In genomic region chr19:6218497-6219146, GRCh38 we compare ENCODE assay signal across 8 cellular contexts.
A peak's percentile ranks its signal among the peaks of the same experiment; 100 is the strongest.
DNase-seq lines count a peak whose midpoint lies in the region; ATAC-seq and TF ChIP-seq lines count a peak whose summit lies in the region.

No MANE protein-coding gene starts in this region.

- no peaks in the 10 kb centered on the region for H4K20me1 ChIP-seq in neural cell (ENCODE audit: insufficient read depth)

- WGBS in stomach, 5 donors = 29 to 55% (median 41%) methylated on average over 7 to 17 of the region's 17 CpGs

- H3K4me1 ChIP-seq in Peyer's patch (peaks cover 0 to 42% (median 2%) of the 10 kb centered on the region in 4 donors), stomach (peaks cover 42 to 73% (median 66%) of the 10 kb centered on the region in 4 donors)

- H3K27ac ChIP-seq in Peyer's patch = no peak overlapping the region
- H3K27ac ChIP-seq in neural cell (ENCODE audit: low read length) = peak overlapping the region; percentile 96
- H3K27ac ChIP-seq in stomach = peak overlapping the region in 2 of 5 donors; percentile 21

- intact Hi-C loops in stomach (cut with DNase I; ENCODE audit: low total_unique reads) = loop anchor here (5.0 kb wide), 1 partner anchor 79 kb away; no protein-coding TSS in a partner anchor

- no peak overlapping the region for H2AFZ ChIP-seq in neural cell (ENCODE audit: low read depth, low read length)

- H3K9ac ChIP-seq in neural cell (ENCODE audit: low read length) = peak overlapping the region; percentile 89

- TF ChIP-seq POLR2A in Peyer's patch (IDR thresholded peaks at IDR 0.05) (no peak), stomach (IDR thresholded peaks at IDR 0.05) (no peak)

- no peak overlapping the region for H3K4me2 ChIP-seq in neural cell (ENCODE audit: low read length)

- peak; percentile 32 for DNase-seq in Caki2 (ENCODE audit: low read depth)
- DNase-seq in Peyer's patch = peak; percentile 81 to 92 (median 88)
- peak; percentile 93 to 97 for DNase-seq in activated T-cell treated with anti-CD3 and anti-CD28 coated beads, Interleukin-2, amount 50 U/mL, for 48 hours
- peak; percentile 82 for DNase-seq in fibroblast of mammary gland (ENCODE audit: low read depth)
- DNase-seq in stomach = peak; percentile 91

- H3K9me3 ChIP-seq in Peyer's patch (no peaks in the 10 kb centered on the region), neural cell (ENCODE audit: low read length) (no peaks in the 10 kb centered on the region), stomach (no peaks in the 10 kb centered on the region)

- peak; percentile 67 for TF ChIP-seq RAD21 in neural cell (conservative IDR thresholded peaks at IDR 0.05)

- in situ Hi-C loops in Caki2 (cut with HindIII; ENCODE audit: low pct_unique_long_range_greater_than_20kb, low sequenced_read_pairs) = no loop called here

- H3K27me3 ChIP-seq in Peyer's patch (no peaks in the 10 kb centered on the region), neural cell (ENCODE audit: insufficient read depth, low read depth, low read length) (no peaks in the 10 kb centered on the region), stomach (no peaks in the 10 kb centered on the region)

- H3F3A ChIP-seq in neural cell (ENCODE audit: insufficient read depth, low read length, poor library complexity, severe bottlenecking) = no peaks in the 10 kb centered on the region

- TF ChIP-seq CTCF in Peyer's patch (IDR thresholded peaks at IDR 0.05) (peak; percentile 89 to 97 (median 92)), fibroblast of mammary gland (conservative IDR thresholded peaks at IDR 0.05; ENCODE audit: control insufficient read depth, insufficient read depth, low read depth, low read length) (peak; percentile 88), neural cell (IDR thresholded peaks at IDR 0.05; ENCODE audit: poor library complexity, severe bottlenecking) (peak; percentile 78), stomach (IDR thresholded peaks at IDR 0.05) (peak in 6 of 7 experiments; percentile 81 to 99 (median 98))

- H3K36me3 ChIP-seq in Peyer's patch = peaks cover 0 to 31% (median 0%) of the 10 kb centered on the region in 3 donors
- H3K36me3 ChIP-seq in neural cell (ENCODE audit: insufficient read depth, low read length) = no peaks in the 10 kb centered on the region
- H3K36me3 ChIP-seq in stomach = peaks cover 21 to 71% (median 66%) of the 10 kb centered on the region in 4 donors

- H3K9me2 ChIP-seq in neural cell (ENCODE audit: insufficient read depth, low read length) = no peaks in the 10 kb centered on the region

- ATAC-seq in HG03442 (IDR thresholded peaks at IDR 0.05; ENCODE audit: unreplicated experiment) (peak; percentile 57), HG03039 (IDR thresholded peaks at IDR 0.05; ENCODE audit: unreplicated experiment) (no peak)

- H3K4me3 ChIP-seq in Peyer's patch (no peak overlapping the region), fibroblast of mammary gland (ENCODE audit: control insufficient read depth, low read depth, low read length) (no peak overlapping the region), neural cell (ENCODE audit: low read length) (peak overlapping the region; percentile 80), stomach (no peak overlapping the region)

- no peak for TF ChIP-seq EP300 in neural cell (conservative IDR thresholded peaks at IDR 0.05; ENCODE audit: poor library complexity, severe bottlenecking)
- TF ChIP-seq EP300 in stomach (IDR thresholded peaks at IDR 0.05) = no peak

- H3K79me2 ChIP-seq in neural cell (replicated peaks; ENCODE audit: insufficient read depth, low read length) = peaks cover 14% of the 10 kb centered on the region

TF ChIP-seq in neural cell, 6 proteins besides CTCF, POLR2A, EP300 and RAD21:
- TF ChIP-seq MXI1 (conservative IDR thresholded peaks at IDR 0.05; ENCODE audit: poor library complexity, severe bottlenecking) (no peak), SMC3 (conservative IDR thresholded peaks at IDR 0.05; ENCODE audit: poor library complexity) (peak; percentile 68), POLR2AphosphoS5 (IDR thresholded peaks at IDR 0.05) (no peak)

Comparison
In these comparisons a context has a peak if more than half of its experiments do, and no peak if none do; other contexts are left out.
1. DNase-seq: peak in every context shown above with its lines; median percentile 95 in activated T-cell treated with anti-CD3 and anti-CD28 coated beads, Interleukin-2, amount 50 U/mL, for 48 hours; 91 in stomach; 88 in Peyer's patch; 82 in fibroblast of mammary gland; 32 in Caki2.